1 cellular context compared by ENCODE assay signal in the genomic region with DNA sequence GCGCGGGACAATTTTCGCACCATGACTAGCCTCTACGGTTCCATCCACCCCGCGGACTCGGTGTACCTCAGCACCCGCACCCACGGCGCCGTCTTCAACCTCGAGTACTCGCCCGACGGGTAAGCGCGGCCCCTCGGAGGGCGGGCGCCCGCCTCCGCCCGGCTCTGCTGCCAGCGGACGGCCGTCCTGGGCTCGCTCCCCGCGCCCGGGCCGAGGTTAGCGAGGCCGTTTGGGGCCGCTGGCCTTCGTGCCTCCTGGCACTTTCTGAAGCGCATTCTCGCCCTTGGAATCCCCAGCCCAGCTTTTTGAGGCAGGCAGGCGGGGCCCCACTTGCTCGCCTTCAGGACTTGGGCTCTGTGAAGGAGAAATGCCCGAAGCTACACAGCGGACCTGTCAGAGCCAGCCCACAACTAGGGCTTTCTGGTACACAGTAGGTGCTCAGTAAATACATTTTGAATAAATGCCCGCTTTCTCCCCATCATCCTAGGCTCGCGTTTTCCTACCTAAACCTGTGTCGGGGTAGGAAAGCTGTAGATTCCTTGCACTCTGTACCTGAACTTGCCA.
A peak's percentile ranks its signal among the peaks of the same experiment; 100 is the strongest.
TF ChIP-seq lines count a peak whose summit lies in the region.

No MANE protein-coding gene starts in this region.

TF ChIP-seq in H1, 55 proteins besides CTCF, POLR2A, EP300 and RAD21:
- TF ChIP-seq SIN3A (conservative IDR thresholded peaks at IDR 0.05 in 1 of 2, IDR thresholded peaks at IDR 0.05 in 1 of 2; ENCODE audit: low read depth in 1 of 2, low read length in 2 of 2) (0 out of 4 replicates have a peak, but pooled peaks of 1 of the 2 experiments have one; percentile 11), NRF1 (IDR thresholded peaks at IDR 0.05; ENCODE audit: low read depth, low read length) (no peak), KDM4A (IDR thresholded peaks at IDR 0.05; ENCODE audit: low read depth, low read length, severe bottlenecking) (peak; percentile 10), TAF7 (optimal IDR thresholded peaks at IDR 0.05; ENCODE audit: borderline replicate concordance, low read depth, low read length) (no peak), BCL11A (IDR thresholded peaks at IDR 0.05; ENCODE audit: low read depth in 2 of 2, low read length in 2 of 2) (no peak), FOSL1 (IDR thresholded peaks at IDR 0.05; ENCODE audit: insufficient read depth, low read depth, low read length) (no peak), SP1 (IDR thresholded peaks at IDR 0.05; ENCODE audit: low read depth, low read length) (no peak), CEBPB (IDR thresholded peaks at IDR 0.05; ENCODE audit: low read depth, low read length) (no peak), EGR1 (IDR thresholded peaks at IDR 0.05; ENCODE audit: borderline replicate concordance, low read depth, low read length) (no peak), YY1 (IDR thresholded peaks at IDR 0.05; ENCODE audit: low read depth, low read length) (no peak), BRCA1 (IDR thresholded peaks at IDR 0.05; ENCODE audit: low read depth, low read length) (no peak), CTBP2 (IDR thresholded peaks at IDR 0.05; ENCODE audit: borderline replicate concordance, insufficient read depth, insufficient read length, low read length) (no peak), HDAC2 (IDR thresholded peaks at IDR 0.05; ENCODE audit: borderline replicate concordance in 1 of 2, low read depth in 2 of 2, low read length in 2 of 2) (no peak), HDAC6 (IDR thresholded peaks at IDR 0.05; ENCODE audit: low read depth, low read length) (no peak), SUZ12 (IDR thresholded peaks at IDR 0.05; ENCODE audit: low read length) (no peak)
- TF ChIP-seq, protein P1, sequence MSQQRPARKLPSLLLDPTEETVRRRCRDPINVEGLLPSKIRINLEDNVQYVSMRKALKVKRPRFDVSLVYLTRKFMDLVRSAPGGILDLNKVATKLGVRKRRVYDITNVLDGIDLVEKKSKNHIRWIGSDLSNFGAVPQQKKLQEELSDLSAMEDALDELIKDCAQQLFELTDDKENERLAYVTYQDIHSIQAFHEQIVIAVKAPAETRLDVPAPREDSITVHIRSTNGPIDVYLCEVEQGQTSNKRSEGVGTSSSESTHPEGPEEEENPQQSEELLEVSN (IDR thresholded peaks at IDR 0.05), result no peak
TF ChIP-seq in H1: peak in this region for 2.
